In the genomic region with DNA sequence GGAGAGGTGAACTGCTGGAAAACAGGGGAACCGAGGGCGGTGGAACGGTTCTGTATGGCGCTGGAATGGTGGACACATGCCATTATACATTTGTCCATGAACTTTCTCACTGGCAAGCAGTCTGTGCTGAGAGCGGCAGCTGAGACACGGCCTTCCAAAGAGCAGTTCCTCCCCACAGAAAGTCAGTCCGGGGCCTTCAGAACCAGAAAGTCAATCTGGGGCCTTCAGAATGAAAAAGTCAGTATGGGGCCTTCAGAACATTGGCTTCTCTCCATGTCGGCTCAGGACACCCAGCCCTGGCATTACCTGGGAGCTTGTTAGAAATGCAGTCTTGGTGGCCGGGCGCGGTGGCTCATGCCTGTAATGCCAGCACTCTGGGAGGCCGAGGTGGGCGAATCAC, we compare ENCODE assay signal across 25 cellular contexts. TPM values are rescaled to one million over a fixed set of nuclear protein-coding genes. Genes with fewer than 3 reads are reported as not detected.
DNase-seq lines count a peak whose midpoint lies in the region; ATAC-seq and TF ChIP-seq lines count a peak whose summit lies in the region.
"Had no signal": no experiment of that assay in that cellular context is flagged by ENCODE, and none has a peak within 500 bp of the region (broad histone marks: within the 10 kb centered on the region; RNA-seq: fewer than 3 reads in every experiment).

No MANE protein-coding gene starts in this region.

- in situ Hi-C loops in brain microvascular endothelial cell (cut with HindIII; ENCODE audit: low pct_ligation_motif_present, low sequenced_read_pairs): loop anchor here (25.0 kb wide), 1 partner anchor 135 kb away; no protein-coding TSS in a partner anchor

- H2AFZ ChIP-seq in smooth muscle cell (ENCODE audit: low read depth): no peak overlapping the region
- H2AFZ ChIP-seq: neural progenitor cell had no signal

- no peak for ATAC-seq in activated naive CD8-positive, alpha-beta T cell treated with anti-CD3 and anti-CD28 coated beads, Interleukin-2, amount 50 U/mL, for 24 hours
- ATAC-seq in heart right ventricle: no peak
- no peak for ATAC-seq in left ventricle myocardium superior
- ATAC-seq: psoas muscle had no signal

- H3K27ac ChIP-seq in muscle layer of colon (ENCODE audit: low read depth, low read length) (peak overlapping the region; percentile 91), smooth muscle cell (ENCODE audit: low read depth) (peak overlapping the region; percentile 77), brain microvascular endothelial cell (no peak overlapping the region), heart right ventricle (peak overlapping the region in 1 of 10 donors; percentile 97)
- H3K27ac ChIP-seq: neural progenitor cell, psoas muscle, SK-N-MC, VCaP had no signal

- H3K27ac Mint-ChIP-seq in HFFc6: peak overlapping the region; percentile 86
- peak overlapping the region; percentile 12 for H3K27ac Mint-ChIP-seq in activated naive CD8-positive, alpha-beta T cell treated with anti-CD3 and anti-CD28 coated beads, Interleukin-2, amount 50 U/mL, for 24 hours
- H3K27ac Mint-ChIP-seq: activated CD4-positive, alpha-beta T cell treated with anti-CD3 and anti-CD28 coated beads, Interleukin-2, amount 10 ng/mL, durations not matched to agents 7 days and 5 days; neural progenitor cell had no signal

- H3K4me1 ChIP-seq in muscle layer of colon (ENCODE audit: insufficient read depth, low read length) (peaks cover 42% of the 10 kb centered on the region), smooth muscle cell (ENCODE audit: low read depth) (peaks cover 3% of the 10 kb centered on the region), heart right ventricle (peaks cover 9 to 63% (median 34%) of the 10 kb centered on the region in 9 donors)
- H3K4me1 ChIP-seq: neural progenitor cell had no signal

- H3K4me2 ChIP-seq in smooth muscle cell: no peak overlapping the region
- H3K4me2 ChIP-seq: neural progenitor cell had no signal

- intact Hi-C loops in heart right ventricle (cut with DNase I): loop anchor here in 5 of 10 donors (2.0 to 10.0 kb wide), 4 partner anchors 150 to 278 kb away; no protein-coding TSS in a partner anchor
- intact Hi-C loops in left ventricle myocardium superior (cut with micrococcal nuclease): loop anchor here (5.0 kb wide), 1 partner anchor 170 kb away; no protein-coding TSS in a partner anchor

- no peak for TF ChIP-seq CTCF in HFFc6 (IDR thresholded peaks at IDR 0.05)
- TF ChIP-seq CTCF in smooth muscle cell (IDR thresholded peaks at IDR 0.05; ENCODE audit: borderline replicate concordance, insufficient read depth, poor library complexity, severe bottlenecking): no peak
- TF ChIP-seq CTCF in brain microvascular endothelial cell (IDR thresholded peaks at IDR 0.05; ENCODE audit: low read depth, low read length, missing control alignments): no peak
- no peak for TF ChIP-seq CTCF in heart right ventricle (IDR thresholded peaks at IDR 0.05)

- DNase-seq in HFFc6 (no peak), smooth muscle cell (lab: John Stamatoyannopoulos, UW; ENCODE audit: unreplicated experiment) (no peak), brain microvascular endothelial cell (no peak), heart right ventricle (no peak), left ventricle myocardium superior (no peak), GF-D8 (lab: John Stamatoyannopoulos, UW) (no peak)
- no peak for DNase-seq in activated naive CD8-positive, alpha-beta T cell treated with anti-CD3 and anti-CD28 coated beads, Interleukin-2, amount 50 U/mL, for 24 hours
- DNase-seq: activated CD4-positive, alpha-beta T cell treated with anti-CD3 and anti-CD28 coated beads, Interleukin-2, amount 10 ng/mL, durations not matched to agents 7 days and 5 days; activated CD8-positive, alpha-beta memory T cell treated with anti-CD3 and anti-CD28 coated beads, Interleukin-2, amount 50 U/mL, for 48 hours; activated effector memory CD4-positive, alpha-beta T cell treated with anti-CD3 and anti-CD28 coated beads, Interleukin-2, amount 50 U/mL, for 16 hours; caudate nucleus; CD4-positive, CD25-positive, alpha-beta regulatory T cell; foreskin fibroblast; H7; hippocampal formation; NCI-H1436 treated with DMSO at 0.1 percent for 48 hours; NCI-H510A treated with DMSO at 0.1 percent for 48 hours; Peyer's patch; psoas muscle; stimulated activated CD4-positive, alpha-beta T cell treated with anti-CD3 and anti-CD28 coated beads, Interleukin-4, amount 100 ng/mL, for 4 hours; T-helper 2 cell had no signal

- H3K79me2 ChIP-seq in smooth muscle cell (ENCODE audit: low read depth): peaks cover 6% of the 10 kb centered on the region

- no peaks in the 10 kb centered on the region; the same call in 1 of the 2 replicates for H3K27me3 Mint-ChIP-seq in HFFc6 (ENCODE audit: insufficient read depth)
- no peaks in the 10 kb centered on the region for H3K27me3 Mint-ChIP-seq in activated naive CD8-positive, alpha-beta T cell treated with anti-CD3 and anti-CD28 coated beads, Interleukin-2, amount 50 U/mL, for 24 hours
- H3K27me3 Mint-ChIP-seq: activated CD4-positive, alpha-beta T cell treated with anti-CD3 and anti-CD28 coated beads, Interleukin-2, amount 10 ng/mL, durations not matched to agents 7 days and 5 days; CD4-positive, CD25-positive, alpha-beta regulatory T cell had no signal

- no peaks in the 10 kb centered on the region for H4K20me1 ChIP-seq in smooth muscle cell (ENCODE audit: low read depth)

- H3K9ac ChIP-seq in muscle layer of colon (ENCODE audit: low read length) (peak overlapping the region; percentile 94), smooth muscle cell (ENCODE audit: low read depth) (no peak overlapping the region)
- H3K9ac ChIP-seq: neural progenitor cell had no signal

- H3K9me3 ChIP-seq in muscle layer of colon (ENCODE audit: low read length): no peaks in the 10 kb centered on the region
- no peaks in the 10 kb centered on the region for H3K9me3 ChIP-seq in smooth muscle cell (replicated peaks; ENCODE audit: low read depth)
- H3K9me3 ChIP-seq in heart right ventricle: no peaks in the 10 kb centered on the region
- H3K9me3 ChIP-seq: Peyer's patch, psoas muscle had no signal

- no peaks in the 10 kb centered on the region for H3K27me3 ChIP-seq in muscle layer of colon (ENCODE audit: control insufficient read depth in 1 of 2, insufficient read depth in 2 of 2, low read length in 2 of 2)
- H3K27me3 ChIP-seq in smooth muscle cell (ENCODE audit: low read depth): no peaks in the 10 kb centered on the region
- H3K27me3 ChIP-seq in brain microvascular endothelial cell (replicated peaks): no peaks in the 10 kb centered on the region
- H3K27me3 ChIP-seq in heart right ventricle: no peaks in the 10 kb centered on the region
- H3K27me3 ChIP-seq: neural progenitor cell, Peyer's patch had no signal

- H3K36me3 ChIP-seq in muscle layer of colon (ENCODE audit: insufficient read depth, low read length) (peaks cover 47% of the 10 kb centered on the region), smooth muscle cell (ENCODE audit: low read depth) (peaks cover 5% of the 10 kb centered on the region), brain microvascular endothelial cell (replicated peaks) (peaks cover 39% of the 10 kb centered on the region), heart right ventricle (peaks cover 0 to 78% (median 42%) of the 10 kb centered on the region in 9 donors)
- H3K36me3 ChIP-seq: neural progenitor cell had no signal

- peaks cover 47% of the 10 kb centered on the region for H3K4me1 Mint-ChIP-seq in HFFc6 (ENCODE audit: low read depth)
- H3K4me1 Mint-ChIP-seq in activated naive CD8-positive, alpha-beta T cell treated with anti-CD3 and anti-CD28 coated beads, Interleukin-2, amount 50 U/mL, for 24 hours: peaks cover 20% of the 10 kb centered on the region
- H3K4me1 Mint-ChIP-seq: neural progenitor cell had no signal

- H3K4me3 Mint-ChIP-seq in HFFc6: no peak overlapping the region
- H3K4me3 Mint-ChIP-seq in activated naive CD8-positive, alpha-beta T cell treated with anti-CD3 and anti-CD28 coated beads, Interleukin-2, amount 50 U/mL, for 24 hours: no peak overlapping the region
- H3K4me3 Mint-ChIP-seq: activated CD4-positive, alpha-beta T cell treated with anti-CD3 and anti-CD28 coated beads, Interleukin-2, amount 10 ng/mL, durations not matched to agents 7 days and 5 days; neural progenitor cell had no signal

- 87% methylated on average over 13 of the region's 13 CpGs for WGBS in smooth muscle cell (ENCODE audit: low lambda C conversion rate)
- 78 to 83% methylated on average over 13 of the region's 13 CpGs for WGBS in heart right ventricle, 2 donors

- H3K36me3 Mint-ChIP-seq in HFFc6 (ENCODE audit: low read depth): peaks cover 31% of the 10 kb centered on the region
- H3K36me3 Mint-ChIP-seq in activated naive CD8-positive, alpha-beta T cell treated with anti-CD3 and anti-CD28 coated beads, Interleukin-2, amount 50 U/mL, for 24 hours (ENCODE audit: low read depth): peaks cover 36% of the 10 kb centered on the region

- peak overlapping the region in 1 of 2 donors; percentile 74 for H3K4me3 ChIP-seq in muscle layer of colon (ENCODE audit: low read depth in 1 of 2, low read length in 2 of 2)
- H3K4me3 ChIP-seq in smooth muscle cell: no peak overlapping the region
- H3K4me3 ChIP-seq in brain microvascular endothelial cell (ENCODE audit: low read depth, low read length): no peak overlapping the region
- H3K4me3 ChIP-seq in heart right ventricle: no peak overlapping the region
- H3K4me3 ChIP-seq: neural progenitor cell, Peyer's patch, psoas muscle, SK-N-MC had no signal

- H3K9me3 Mint-ChIP-seq in HFFc6: no peaks in the 10 kb centered on the region
- H3K9me3 Mint-ChIP-seq in activated naive CD8-positive, alpha-beta T cell treated with anti-CD3 and anti-CD28 coated beads, Interleukin-2, amount 50 U/mL, for 24 hours: no peaks in the 10 kb centered on the region
- H3K9me3 Mint-ChIP-seq: activated CD4-positive, alpha-beta T cell treated with anti-CD3 and anti-CD28 coated beads, Interleukin-2, amount 10 ng/mL, durations not matched to agents 7 days and 5 days; CD4-positive, CD25-positive, alpha-beta regulatory T cell; neural progenitor cell had no signal

- H3F3A ChIP-seq in smooth muscle cell (ENCODE audit: low read depth): peaks cover 22% of the 10 kb centered on the region

RNA-seq across cellular contexts. Expression of a gene that starts 8.8 kb away (rescaled TPM):
- total RNA-seq in HFFc6 (2021; fragmentation: NEBNext Ultra II Directional; extraction: Animal tissue kit (Norgen Biotek cat#: 25700)): 100 to 1,000 TPM in 2 of 6 experiments, 10 to 100 TPM in 4; 90.3 to 109 (median 96.1) TPM
- total RNA-seq in smooth muscle cell (15.1 and 17.0 TPM in 2 replicates), heart right ventricle (100 to 1,000 TPM; 107 to 142 (median 122) TPM), left ventricle myocardium superior (131 TPM)
- polyA plus RNA-seq in smooth muscle cell (86.9 and 97.0 TPM in 2 replicates), heart right ventricle (100 to 1,000 TPM; 103 to 155 TPM)

RNA-seq across cellular contexts. Expression of a gene that starts 34.2 kb away (rescaled TPM):
- 1 to 10 TPM; 2.8 to 4.7 (median 4.2) TPM for total RNA-seq in HFFc6 (2021; fragmentation: NEBNext Ultra II Directional; extraction: Animal tissue kit (Norgen Biotek cat#: 25700))
- total RNA-seq in smooth muscle cell: 2.8 and 3.1 TPM in 2 replicates
- polyA plus RNA-seq in smooth muscle cell: 4.2 and 5.2 TPM in 2 replicates
- 10 to 100 TPM in 3 of 10 donors, 1 to 10 TPM in 7; 6.3 to 15.7 (median 8.6) TPM for total RNA-seq in heart right ventricle
- polyA plus RNA-seq in heart right ventricle: 1 to 10 TPM; 2.2 to 2.4 TPM
- total RNA-seq in left ventricle myocardium superior: 13.5 TPM

RNA-seq across cellular contexts. Expression of a gene that starts 56.3 kb away (rescaled TPM):
- total RNA-seq in HFFc6 (2021; fragmentation: NEBNext Ultra II Directional; extraction: Animal tissue kit (Norgen Biotek cat#: 25700)): 100 to 1,000 TPM; 163 to 177 (median 172) TPM
- total RNA-seq in smooth muscle cell: 258 and 323 TPM in 2 replicates
- 82.7 and 101 TPM in 2 replicates for polyA plus RNA-seq in smooth muscle cell
- 100 to 1,000 TPM in 1 of 10 donors, 10 to 100 TPM in 9; 61.4 to 113 (median 79.9) TPM for total RNA-seq in heart right ventricle
- 100 to 1,000 TPM in 1 of 2 donors, 10 to 100 TPM in 1; 65.4 to 180 TPM for polyA plus RNA-seq in heart right ventricle
- 76.1 TPM for total RNA-seq in left ventricle myocardium superior
